Comparison of ENCODE assay signal across 7 cellular contexts in the genomic region with DNA sequence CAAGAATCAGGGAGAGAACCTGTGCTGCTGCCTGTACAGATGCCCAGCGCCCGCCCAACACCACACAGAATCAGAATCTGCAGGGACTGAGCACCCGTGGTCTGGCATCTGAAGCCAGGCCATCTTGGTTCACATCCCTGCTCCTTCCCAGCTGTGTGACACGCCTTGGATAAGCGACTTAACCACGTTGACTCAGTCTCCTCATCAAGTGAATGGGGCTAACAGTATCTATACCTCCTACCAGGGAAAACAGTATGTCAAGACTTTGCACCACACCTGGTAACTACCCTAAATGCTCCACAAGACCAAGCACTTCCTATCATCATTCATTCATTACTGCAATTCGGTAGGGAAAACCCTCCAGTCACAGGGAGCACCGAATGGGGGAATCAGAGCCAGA. TPM values are rescaled to one million over a fixed set of nuclear protein-coding genes. Genes with fewer than 3 reads are reported as not detected.
DNase-seq lines count a peak whose midpoint lies in the region; ATAC-seq and TF ChIP-seq lines count a peak whose summit lies in the region.

No MANE protein-coding gene starts in this region.

- no peak for ATAC-seq in activated T-helper 17 cell treated with anti-CD3 and anti-CD28 coated beads, Interleukin-2, amount 50 U/mL, for 72 hours (replicated peaks)
- no peak for ATAC-seq in stimulated activated naive CD8-positive, alpha-beta T cell treated with anti-CD3 and anti-CD28 coated beads, Interleukin-15, amount 100 ng/mL, for 72 hours
- no peak for ATAC-seq in HG03175 (IDR thresholded peaks at IDR 0.05; ENCODE audit: unreplicated experiment)

- peaks cover 44% of the 10 kb centered on the region for H3K4me1 Mint-ChIP-seq in activated T-helper 17 cell treated with anti-CD3 and anti-CD28 coated beads, Interleukin-2, amount 50 U/mL, for 72 hours
- peaks cover 78% of the 10 kb centered on the region for H3K4me1 Mint-ChIP-seq in stimulated activated naive CD8-positive, alpha-beta T cell treated with anti-CD3 and anti-CD28 coated beads, Interleukin-15, amount 100 ng/mL, for 72 hours

- H3K27ac Mint-ChIP-seq in activated T-helper 17 cell treated with anti-CD3 and anti-CD28 coated beads, Interleukin-2, amount 50 U/mL, for 72 hours, result peak overlapping the region; percentile 97
- peak overlapping the region; percentile 98 for H3K27ac Mint-ChIP-seq in stimulated activated naive CD8-positive, alpha-beta T cell treated with anti-CD3 and anti-CD28 coated beads, Interleukin-15, amount 100 ng/mL, for 72 hours

- no peaks in the 10 kb centered on the region for H3K27me3 Mint-ChIP-seq in activated T-helper 17 cell treated with anti-CD3 and anti-CD28 coated beads, Interleukin-2, amount 50 U/mL, for 72 hours
- no peaks in the 10 kb centered on the region for H3K27me3 Mint-ChIP-seq in stimulated activated naive CD8-positive, alpha-beta T cell treated with anti-CD3 and anti-CD28 coated beads, Interleukin-15, amount 100 ng/mL, for 72 hours

- H3K36me3 Mint-ChIP-seq in activated T-helper 17 cell treated with anti-CD3 and anti-CD28 coated beads, Interleukin-2, amount 50 U/mL, for 72 hours (ENCODE audit: low read depth), result peaks cover 69% of the 10 kb centered on the region

- no peaks in the 10 kb centered on the region for H3K27me3 ChIP-seq in HL-60 (ENCODE audit: insufficient read depth, poor library complexity, severe bottlenecking)

- H3K9me3 Mint-ChIP-seq in activated T-helper 17 cell treated with anti-CD3 and anti-CD28 coated beads, Interleukin-2, amount 50 U/mL, for 72 hours, result no peaks in the 10 kb centered on the region
- no peaks in the 10 kb centered on the region for H3K9me3 Mint-ChIP-seq in stimulated activated naive CD8-positive, alpha-beta T cell treated with anti-CD3 and anti-CD28 coated beads, Interleukin-15, amount 100 ng/mL, for 72 hours

- TF ChIP-seq CTCF in HL-60 (IDR thresholded peaks at IDR 0.05; ENCODE audit: insufficient read depth, low read length), result no peak

- peak overlapping the region; percentile 96 for H3K4me3 Mint-ChIP-seq in activated T-helper 17 cell treated with anti-CD3 and anti-CD28 coated beads, Interleukin-2, amount 50 U/mL, for 72 hours
- peak overlapping the region; percentile 100 for H3K4me3 Mint-ChIP-seq in stimulated activated naive CD8-positive, alpha-beta T cell treated with anti-CD3 and anti-CD28 coated beads, Interleukin-15, amount 100 ng/mL, for 72 hours

- peak overlapping the region; percentile 87 for H3K27ac ChIP-seq in HL-60 (replicated peaks)

- H3K9me3 ChIP-seq in iPS-18c (ENCODE audit: control insufficient read depth, insufficient read depth, low read length), result no peaks in the 10 kb centered on the region

- DNase-seq in HL-60 (ENCODE audit: low read depth in 1 of 2, low spot score in 1 of 2) (no peak), pons (ENCODE audit: low spot score) (no peak)
- DNase-seq in stimulated activated naive CD8-positive, alpha-beta T cell treated with anti-CD3 and anti-CD28 coated beads, Interleukin-15, amount 100 ng/mL, for 72 hours, result no peak
- DNase-seq in activated CD8-positive, alpha-beta memory T cell treated with anti-CD3 and anti-CD28 coated beads for 24 hours, result no peak

- H3K4me3 ChIP-seq in HL-60 (replicated peaks; ENCODE audit: insufficient read depth, low read length) (peak overlapping the region; percentile 98), iPS-18c (ENCODE audit: insufficient read depth, low read depth, low read length) (peak overlapping the region; percentile 89)

RNA-seq across cellular contexts. Expression of gene RANBP3, which starts 1.2 kb away (rescaled TPM):
- total RNA-seq in activated T-helper 17 cell treated with anti-CD3 and anti-CD28 coated beads, Interleukin-2, amount 50 U/mL, for 72 hours, result 100 to 1,000 TPM in 1 of 2 donors, 10 to 100 TPM in 1; 81.4 to 112 TPM
